In the genomic region with DNA sequence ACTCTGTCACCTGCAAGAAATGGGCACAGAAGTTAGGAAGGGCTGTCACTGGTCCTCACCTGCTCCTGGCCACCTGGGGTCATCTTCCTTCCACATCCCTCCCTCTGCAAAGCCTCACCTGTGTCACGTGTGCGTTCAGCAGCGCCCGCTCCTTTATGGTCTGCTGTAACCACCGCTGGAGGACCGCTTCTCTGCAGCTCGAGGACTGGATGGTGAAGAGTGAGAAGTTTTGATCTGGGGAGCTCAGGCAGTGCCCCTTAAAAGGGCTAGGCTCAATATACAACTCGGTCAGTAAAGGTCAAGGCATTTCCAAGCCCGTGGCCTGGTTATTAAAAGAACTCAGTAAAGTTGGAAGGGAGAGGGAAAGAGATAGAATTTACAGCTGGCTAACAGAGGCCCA, we compare ENCODE assay signal across 9 cellular contexts. TPM values are rescaled to one million over a fixed set of nuclear protein-coding genes. Genes with fewer than 3 reads are reported as not detected.
"Had no signal": no experiment of that assay in that cellular context is flagged by ENCODE, and none has a peak within 500 bp of the region (broad histone marks: within the 10 kb centered on the region; RNA-seq: fewer than 3 reads in every experiment).

No MANE protein-coding gene starts in this region.

RNA-seq across cellular contexts. Expression of a gene that starts 6.6 kb away (rescaled TPM):
- total RNA-seq: occipital lobe, osteoblast, pancreas, temporal lobe, ureter had no signal

RNA-seq across cellular contexts. Expression of a gene that starts 54.6 kb away (rescaled TPM):
- total RNA-seq: naive thymus-derived CD4-positive, alpha-beta T cell; natural killer cell; renal cortical epithelial cell; thoracic aorta had no signal
